In the genomic region with DNA sequence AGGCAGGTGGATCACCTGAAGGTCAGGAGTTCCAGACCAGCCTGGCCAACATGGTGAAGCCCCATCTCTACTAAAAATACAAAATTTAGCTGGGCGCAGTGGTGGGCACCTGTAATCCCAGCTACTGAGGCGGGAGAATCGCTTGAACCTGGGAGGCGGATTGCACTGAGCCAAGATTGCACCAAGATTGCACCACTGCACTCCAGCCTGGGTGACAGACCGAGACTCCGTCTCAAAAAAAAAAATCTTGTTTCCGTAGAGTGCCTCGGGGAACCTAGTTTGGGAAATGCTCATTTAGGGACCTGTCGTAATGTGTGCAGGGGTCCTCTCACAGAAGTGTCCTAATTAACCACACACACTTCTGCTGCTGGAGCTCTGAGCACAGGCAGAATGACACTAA, we compare ENCODE assay signal across 3 cellular contexts. TPM values are rescaled to one million over a fixed set of nuclear protein-coding genes. Genes with fewer than 3 reads are reported as not detected.
"Had no signal": no experiment of that assay in that cellular context is flagged by ENCODE, and none has a peak within 500 bp of the region (broad histone marks: within the 10 kb centered on the region; RNA-seq: fewer than 3 reads in every experiment).

No MANE protein-coding gene starts in this region.

RNA-seq across cellular contexts. Expression of a gene that starts 7.4 kb away (rescaled TPM):
- total RNA-seq: MCF 10A, NCI-H460, PC-3 had no signal

RNA-seq across cellular contexts. Expression of a gene that starts 43.2 kb away (rescaled TPM):
- total RNA-seq: NCI-H460 had no signal
